In the genomic region with DNA sequence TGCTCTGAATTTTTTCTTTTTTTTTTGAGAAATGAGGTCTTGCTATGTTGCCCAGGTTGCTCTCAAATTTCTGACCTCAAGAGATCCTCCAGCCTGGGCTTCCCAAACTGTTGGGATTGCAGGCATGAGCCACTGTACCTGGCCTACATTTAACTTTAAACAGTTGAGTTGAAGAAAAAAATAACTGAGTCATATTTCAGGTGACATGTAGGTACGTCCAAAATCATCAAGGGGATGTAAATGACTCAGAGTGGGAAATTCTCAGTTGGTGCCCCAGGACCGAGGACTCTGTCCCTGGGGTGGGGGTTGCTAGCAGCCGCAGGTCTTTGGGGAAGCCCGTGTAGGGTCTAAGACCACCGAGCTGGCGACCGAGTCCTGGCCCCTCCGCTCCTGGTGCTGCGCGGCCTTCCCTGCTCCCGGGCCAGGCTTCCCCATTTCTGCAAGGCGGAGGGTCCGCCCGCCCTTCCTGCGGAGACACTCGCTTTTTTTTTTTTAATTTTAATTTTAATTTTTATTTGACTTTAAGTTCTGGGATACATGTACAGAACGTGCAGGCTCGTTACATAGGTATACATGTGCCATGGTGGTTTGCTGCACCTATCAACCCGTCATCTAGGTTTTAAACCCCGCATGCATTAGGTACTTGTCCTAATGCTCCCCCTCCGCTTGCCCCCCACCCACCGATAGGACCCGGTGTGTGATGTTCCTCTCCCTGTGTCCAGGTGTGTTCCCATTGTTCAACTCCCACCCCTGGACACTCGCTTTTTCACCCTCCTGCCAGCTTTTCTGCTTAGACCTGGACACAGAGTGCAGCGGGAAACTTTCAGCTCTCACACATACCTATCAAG, we compare ENCODE assay signal across 8 cellular contexts. TPM values are rescaled to one million over a fixed set of nuclear protein-coding genes. Genes with fewer than 3 reads are reported as not detected.
DNase-seq lines count a peak whose midpoint lies in the region; ATAC-seq and TF ChIP-seq lines count a peak whose summit lies in the region.

No MANE protein-coding gene starts in this region.

- peak overlapping the region; percentile 34 for H3K4me3 ChIP-seq in BJ (ENCODE audit: low read depth, low read length)
- peak overlapping the region; percentile 50 for H3K4me3 ChIP-seq in brain microvascular endothelial cell (ENCODE audit: low read depth, low read length)
- H3K4me3 ChIP-seq in muscle layer of colon (ENCODE audit: low read depth in 1 of 2, low read length in 2 of 2) = peak overlapping the region; percentile 42 to 70

- no peak overlapping the region for H3K9ac ChIP-seq in muscle layer of colon (ENCODE audit: low read length)

- POLR2A ChIA-PET in BJ (lab: Charles Lee) = interaction anchor here (0.5 to 0.7 kb wide), 5 partner anchors 13 to 273 kb away, joined by 3 to 4 read pairs (median 3); a partner anchor contains a TSS

- H3K36me3 ChIP-seq in BJ (ENCODE audit: control insufficient read depth, insufficient read depth, low read length) (no peaks in the 10 kb centered on the region), brain microvascular endothelial cell (replicated peaks) (no peaks in the 10 kb centered on the region), muscle layer of colon (ENCODE audit: insufficient read depth, low read length) (no peaks in the 10 kb centered on the region)

- no peak for TF ChIP-seq CTCF in BJ (IDR thresholded peaks at IDR 0.05; ENCODE audit: insufficient read depth, low read depth, low read length)
- TF ChIP-seq CTCF in brain microvascular endothelial cell (IDR thresholded peaks at IDR 0.05; ENCODE audit: low read depth, low read length, missing control alignments) = no peak

- peaks cover 13% of the 10 kb centered on the region for H3K4me1 ChIP-seq in muscle layer of colon (ENCODE audit: insufficient read depth, low read length)

- H3K27ac ChIP-seq in brain microvascular endothelial cell = no peak overlapping the region
- no peak overlapping the region for H3K27ac ChIP-seq in muscle layer of colon (ENCODE audit: low read depth, low read length)

- CTCF ChIA-PET in BJ (lab: Yijun Ruan, JAX) = interaction anchor here (0.7 to 2.4 kb wide), 55 partner anchors 9 to 458 kb away, joined by 3 to 36 read pairs (median 5); a partner anchor contains a TSS

- H3K9me3 ChIP-seq in muscle layer of colon (ENCODE audit: low read length) = no peaks in the 10 kb centered on the region

- DNase-seq in BJ (ENCODE audit: low read depth) = no peak
- DNase-seq in brain microvascular endothelial cell = no peak
- no peak for DNase-seq in NOMO-1 (lab: John Stamatoyannopoulos, UW; ENCODE audit: unreplicated experiment in 2 of 2)
- DNase-seq in stimulated activated CD4-positive, alpha-beta T cell treated with anti-CD3 and anti-CD28 coated beads, Interleukin-12 subunit alpha, Interleukin-12 subunit beta, amount 100 ng/mL, for 4 hours = no peak
- no peak for DNase-seq in NCI-H146 treated with DMSO at 0.1 percent for 48 hours (lab: John Stamatoyannopoulos, UW; ENCODE audit: unreplicated experiment)

- in situ Hi-C loops in brain microvascular endothelial cell (cut with HindIII; ENCODE audit: low pct_ligation_motif_present, low sequenced_read_pairs) = no loop called here

- H3K27me3 ChIP-seq in BJ (ENCODE audit: control insufficient read depth, insufficient read depth, low read length) = peaks cover 4% of the 10 kb centered on the region; the same call in 1 of the 2 replicates
- H3K27me3 ChIP-seq in brain microvascular endothelial cell (replicated peaks) = no peaks in the 10 kb centered on the region
- H3K27me3 ChIP-seq in muscle layer of colon (ENCODE audit: control insufficient read depth in 1 of 2, insufficient read depth in 2 of 2, low read length in 2 of 2) = no peaks in the 10 kb centered on the region

- ATAC-seq in HG02938 (IDR thresholded peaks at IDR 0.05; ENCODE audit: unreplicated experiment) = peak; percentile 18
- no peak for ATAC-seq in HG03280 (IDR thresholded peaks at IDR 0.05; ENCODE audit: unreplicated experiment)

RNA-seq across cellular contexts. Expression of a gene that starts 12.7 kb away (rescaled TPM):
- 10.0 and 12.2 TPM in 2 replicates for polyA plus RNA-seq in BJ (2011; rRNA removed)
- polyA minus RNA-seq in BJ (2011; rRNA and poly(A)+ RNA removed) = 8.5 and 11.2 TPM in 2 replicates
